ENCODE assay signal across 10 cellular contexts in genomic region chr4:23717528-23718248, GRCh38.
DNase-seq lines count a peak whose midpoint lies in the region; ATAC-seq, FAIRE-seq and TF ChIP-seq lines count a peak whose summit lies in the region.
"Had no signal": no experiment of that assay in that cellular context is flagged by ENCODE, and none has a peak within 500 bp of the region (broad histone marks: within the 10 kb centered on the region; RNA-seq: fewer than 3 reads in every experiment).

No MANE protein-coding gene starts in this region.

- no peaks in the 10 kb centered on the region for H3K36me3 ChIP-seq in bronchial epithelial cell (ENCODE audit: control insufficient read depth, insufficient read depth, low read length)
- H3K36me3 ChIP-seq in naive thymus-derived CD4-positive, alpha-beta T cell (ENCODE audit: control insufficient read depth in 2 of 3, insufficient read depth in 3 of 3, low read length in 3 of 3), result no peaks in the 10 kb centered on the region
- H3K36me3 ChIP-seq: BLaER1 had no signal

- CTCF ChIA-PET in naive thymus-derived CD4-positive, alpha-beta T cell (lab: Charles Lee), result no interaction called here

- intact Hi-C loops in naive thymus-derived CD4-positive, alpha-beta T cell (cut with micrococcal nuclease), result loop anchor here in 1 of 2 donors (1.0 to 2.0 kb wide), 2 partner anchors 383 to 581 kb away; no protein-coding TSS in a partner anchor

- H3K27ac ChIP-seq in naive thymus-derived CD4-positive, alpha-beta T cell (ENCODE audit: low read depth, low read length), result no peak overlapping the region
- H3K27ac ChIP-seq: BLaER1 had no signal

- H3K27me3 ChIP-seq in bronchial epithelial cell (ENCODE audit: control insufficient read depth, insufficient read depth, low read length), result no peaks in the 10 kb centered on the region
- no peaks in the 10 kb centered on the region for H3K27me3 ChIP-seq in naive thymus-derived CD4-positive, alpha-beta T cell (ENCODE audit: control insufficient read depth in 2 of 2, insufficient read depth in 2 of 2, low read length in 2 of 2)
- H3K27me3 ChIP-seq: BLaER1 had no signal

- POLR2A ChIA-PET in naive thymus-derived CD4-positive, alpha-beta T cell (lab: Charles Lee), result interaction anchor here (0.6 kb wide), 1 partner anchor 8 kb away, joined by 4 read pairs; no protein-coding TSS in a partner anchor

- no peak for FAIRE-seq in bronchial epithelial cell (lab: Jason Lieb, UNC)
- FAIRE-seq: TTC549 had no signal

- no peaks in the 10 kb centered on the region for H3K9me3 ChIP-seq in naive thymus-derived CD4-positive, alpha-beta T cell (ENCODE audit: control insufficient read depth in 2 of 3, low read length in 3 of 3)
- H3K9me3 ChIP-seq: BLaER1 had no signal

- H3K27ac Mint-ChIP-seq in naive thymus-derived CD4-positive, alpha-beta T cell, result no peak overlapping the region

- H3K27me3 Mint-ChIP-seq in naive thymus-derived CD4-positive, alpha-beta T cell, result peaks cover 0 to 5% (median 0%) of the 10 kb centered on the region in 5 donors

- no peaks in the 10 kb centered on the region for H3K9me3 Mint-ChIP-seq in naive thymus-derived CD4-positive, alpha-beta T cell

- no peaks in the 10 kb centered on the region for H3K4me1 Mint-ChIP-seq in naive thymus-derived CD4-positive, alpha-beta T cell

- ATAC-seq in naive thymus-derived CD4-positive, alpha-beta T cell, result peak; percentile 24
- no peak for ATAC-seq in HG02852 (IDR thresholded peaks at IDR 0.05; ENCODE audit: unreplicated experiment)

- H3K36me3 Mint-ChIP-seq in naive thymus-derived CD4-positive, alpha-beta T cell, result no peaks in the 10 kb centered on the region

- H3K4me1 ChIP-seq in naive thymus-derived CD4-positive, alpha-beta T cell (ENCODE audit: control insufficient read depth in 2 of 2, insufficient read depth in 2 of 2, low read length in 2 of 2), result no peaks in the 10 kb centered on the region
- H3K4me1 ChIP-seq: BLaER1 had no signal

- H3K4me3 Mint-ChIP-seq in naive thymus-derived CD4-positive, alpha-beta T cell, result no peak overlapping the region

- H3K4me3 ChIP-seq in bronchial epithelial cell (ENCODE audit: low read depth, low read length), result no peak overlapping the region
- H3K4me3 ChIP-seq in naive thymus-derived CD4-positive, alpha-beta T cell (ENCODE audit: low read length), result no peak overlapping the region
- H3K4me3 ChIP-seq: BLaER1 had no signal

- TF ChIP-seq CTCF in bronchial epithelial cell (IDR thresholded peaks at IDR 0.05; ENCODE audit: insufficient read depth, low read length, severe bottlenecking), result peak; percentile 46

- DNase-seq in NCI-H1105 treated with DMSO at 0.1 percent for 48 hours (lab: John Stamatoyannopoulos, UW) (peak; percentile 3), NCI-H1105 (lab: John Stamatoyannopoulos, UW) (no peak), Kasumi-1 (lab: John Stamatoyannopoulos, UW) (peak; percentile 16 to 57), bronchial epithelial cell (ENCODE audit: low read depth) (peak; percentile 36), DMS153 (lab: John Stamatoyannopoulos, UW) (no peak), NCI-H2196 treated with DMSO at 0.1 percent for 48 hours (lab: John Stamatoyannopoulos, UW; ENCODE audit: unreplicated experiment) (no peak)
- DNase-seq in naive thymus-derived CD4-positive, alpha-beta T cell, result no peak

Comparison
In these comparisons a context has a peak if more than half of its experiments do, and no peak if none do; other contexts are left out.
1. DNase-seq: peak in NCI-H1105 treated with DMSO at 0.1 percent for 48 hours (single experiment), Kasumi-1 (2 of 2) and bronchial epithelial cell (single experiment); none in NCI-H1105 (single experiment), naive thymus-derived CD4-positive, alpha-beta T cell (0 of 9), DMS153 (single experiment) and NCI-H2196 treated with DMSO at 0.1 percent for 48 hours (single experiment).